ENCODE assay signal across 4 cellular contexts in genomic region chr17:27838607-27839006, GRCh38. TPM values are rescaled to one million over a fixed set of nuclear protein-coding genes. Genes with fewer than 3 reads are reported as not detected.
"Had no signal": no experiment of that assay in that cellular context is flagged by ENCODE, and none has a peak within 500 bp of the region (broad histone marks: within the 10 kb centered on the region; RNA-seq: fewer than 3 reads in every experiment).

No MANE protein-coding gene starts in this region.

RNA-seq across cellular contexts. Expression of gene NOS2, which starts 38.3 kb away (rescaled TPM):
- total RNA-seq: mammary epithelial cell, osteoblast, vagina had no signal
- polyA plus RNA-seq: keratinocyte, mammary epithelial cell had no signal
